26 cellular contexts compared by ENCODE assay signal in the genomic region with DNA sequence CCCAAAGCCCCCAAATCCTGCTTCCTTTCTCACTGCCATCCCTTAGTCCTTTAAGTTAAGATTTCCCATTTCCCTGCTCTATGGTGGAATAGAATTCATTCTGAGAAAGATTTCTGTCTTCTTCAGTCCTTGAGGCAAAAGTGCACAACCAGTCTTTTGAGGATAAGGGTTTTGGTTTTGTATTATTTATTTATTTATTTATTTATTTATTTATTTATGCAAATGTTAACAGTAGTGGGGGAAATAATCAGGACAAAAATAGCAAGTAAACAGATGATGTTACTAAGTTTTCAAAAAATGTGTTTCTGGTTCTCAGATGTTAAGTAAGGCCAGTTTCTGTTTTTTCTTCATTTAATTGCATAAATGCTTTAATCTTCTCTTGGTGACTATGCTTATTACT.
"Had no signal": no experiment of that assay in that cellular context is flagged by ENCODE, and none has a peak within 500 bp of the region (broad histone marks: within the 10 kb centered on the region; RNA-seq: fewer than 3 reads in every experiment).

No MANE protein-coding gene starts in this region.

- H3K4me3 ChIP-seq: colonic mucosa, dorsolateral prefrontal cortex, esophagus squamous epithelium, gastrocnemius medialis, heart right ventricle, left lung, lower lobe of right lung, mucosa of descending colon had no signal

- H3K27ac ChIP-seq: colonic mucosa, dorsolateral prefrontal cortex, epithelial cell of prostate, esophagus squamous epithelium, gastrocnemius medialis, heart right ventricle, left lung, lower lobe of right lung had no signal

- FAIRE-seq: islet of Langerhans, keratinocyte had no signal

- H3K36me3 ChIP-seq: colonic mucosa, gastrocnemius medialis had no signal

- DNase-seq: colonic mucosa; cortex of kidney; dermis blood vessel endothelial cell; dorsolateral prefrontal cortex; effector CD4-positive, alpha-beta T cell; effector memory CD4-positive, alpha-beta T cell; erythroblast; esophagus squamous epithelium; foreskin fibroblast; foreskin melanocyte; gastrocnemius medialis; glutamatergic neuron; head of caudate nucleus; heart right ventricle; hippocampal formation; left cardiac atrium; left lung; left ventricle myocardium superior; lower lobe of right lung; mesenchymal stem cell; mucosa of descending colon had no signal

- H3K4me1 ChIP-seq: colonic mucosa, esophagus squamous epithelium, gastrocnemius medialis, left lung, lower lobe of right lung had no signal

- H3K4me1 Mint-ChIP-seq: mesothelial cell of epicardium had no signal

- H3K9me3 ChIP-seq: colonic mucosa, esophagus squamous epithelium, gastrocnemius medialis, left lung, lower lobe of right lung, mucosa of descending colon had no signal

- H3K4me3 Mint-ChIP-seq: mesothelial cell of epicardium had no signal

- ATAC-seq: esophagus mucosa, gastrocnemius medialis, heart right ventricle, left cardiac atrium, left lung, left ventricle myocardium superior, lower lobe of right lung, mucosa of descending colon had no signal

- H3K27me3 ChIP-seq: colonic mucosa, dorsolateral prefrontal cortex, esophagus squamous epithelium, gastrocnemius medialis, heart right ventricle, left lung had no signal

- H3K27ac Mint-ChIP-seq: mesothelial cell of epicardium had no signal
